Comparison of ENCODE assay signal across 21 cellular contexts in the genomic region with DNA sequence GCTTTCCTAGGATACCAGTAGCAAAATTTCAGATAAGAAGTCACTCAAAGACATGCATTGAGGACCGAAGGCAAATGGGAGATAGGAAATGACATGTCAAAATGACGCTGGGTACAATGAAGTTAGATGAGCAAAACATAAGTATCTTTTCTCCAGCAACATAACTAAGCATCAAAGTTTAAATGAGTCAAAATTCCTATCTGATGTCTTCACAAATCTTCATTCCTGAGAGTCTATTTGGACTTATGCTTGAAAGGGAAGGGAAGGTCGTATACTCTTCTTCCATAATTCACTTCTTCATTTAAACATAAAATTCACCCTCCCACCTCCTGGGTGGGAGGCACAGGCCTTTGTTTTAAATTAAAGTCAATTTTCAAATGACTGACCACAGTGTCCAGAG.
"Had no signal": no experiment of that assay in that cellular context is flagged by ENCODE, and none has a peak within 500 bp of the region (broad histone marks: within the 10 kb centered on the region; RNA-seq: fewer than 3 reads in every experiment).

No MANE protein-coding gene starts in this region.

- DNase-seq: activated CD4-positive, alpha-beta memory T cell treated with anti-CD3 and anti-CD28 coated beads, Interleukin-2, amount 10 ng/mL, durations not matched to agents 7 days and 5 days; activated CD4-positive, alpha-beta T cell treated with anti-CD3 and anti-CD28 coated beads for 4 hours; activated CD4-positive, CD25-positive, alpha-beta regulatory T cell; activated effector memory CD4-positive, alpha-beta T cell treated with Interleukin-2 at 50 U/mL for 16 hours; activated naive CD4-positive, alpha-beta T cell treated with anti-CD3 and anti-CD28 coated beads, Interleukin-2, amount 10 ng/mL, durations not matched to agents 7 days and 5 days; activated naive CD8-positive, alpha-beta T cell treated with anti-CD3 and anti-CD28 coated beads, Interleukin-2, amount 50 U/mL, for 24 hours; activated T-cell treated with anti-CD3 and anti-CD28 coated beads, Interleukin-2, amount 50 U/mL, for 72 hours; anterior cingulate cortex; dermis blood vessel endothelial cell; effector CD8-positive, alpha-beta T cell; gastrocnemius medialis; islet precursor cell; left cardiac atrium; midbrain; natural killer cell; retina; sigmoid colon; stimulated activated CD4-positive, alpha-beta T cell treated with anti-CD3 and anti-CD28 coated beads, Interleukin-4, amount 100 ng/mL, for 1 hour; stimulated activated naive CD4-positive, alpha-beta T cell; testis had no signal

- H3K4me3 ChIP-seq: gastrocnemius medialis, sigmoid colon, testis, vagina had no signal

- ATAC-seq: activated naive CD8-positive, alpha-beta T cell treated with anti-CD3 and anti-CD28 coated beads, Interleukin-2, amount 50 U/mL, for 24 hours; activated T-cell treated with anti-CD3 and anti-CD28 coated beads, Interleukin-2, amount 50 U/mL, for 72 hours; gastrocnemius medialis; left cardiac atrium; natural killer cell had no signal
